Comparison of ENCODE assay signal across 1 cellular context in the genomic region with DNA sequence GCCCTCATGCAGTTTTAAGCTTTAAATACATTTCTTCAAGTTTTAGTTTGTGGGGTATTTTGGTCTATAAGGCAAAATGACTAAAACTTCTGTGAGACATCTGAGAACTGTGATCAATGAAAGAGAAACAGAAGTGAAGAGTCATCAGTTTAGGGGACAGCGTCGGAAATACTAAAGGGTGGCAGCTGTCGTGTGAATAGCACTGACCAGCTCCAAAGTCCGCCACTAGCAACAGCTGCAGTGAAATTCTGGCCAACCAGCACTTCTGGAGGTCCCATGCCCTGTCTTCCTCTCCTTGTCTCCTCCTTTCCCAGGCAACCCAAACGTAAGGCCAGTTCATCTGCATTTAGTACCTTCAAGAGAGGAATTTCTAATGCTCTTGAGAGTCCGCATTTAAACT.
TF ChIP-seq lines count a peak whose summit lies in the region.

No MANE protein-coding gene starts in this region.

TF ChIP-seq in K562, 482 proteins besides CTCF, POLR2A, EP300 and RAD21 (continued from another document):
- TF ChIP-seq, protein P1, sequence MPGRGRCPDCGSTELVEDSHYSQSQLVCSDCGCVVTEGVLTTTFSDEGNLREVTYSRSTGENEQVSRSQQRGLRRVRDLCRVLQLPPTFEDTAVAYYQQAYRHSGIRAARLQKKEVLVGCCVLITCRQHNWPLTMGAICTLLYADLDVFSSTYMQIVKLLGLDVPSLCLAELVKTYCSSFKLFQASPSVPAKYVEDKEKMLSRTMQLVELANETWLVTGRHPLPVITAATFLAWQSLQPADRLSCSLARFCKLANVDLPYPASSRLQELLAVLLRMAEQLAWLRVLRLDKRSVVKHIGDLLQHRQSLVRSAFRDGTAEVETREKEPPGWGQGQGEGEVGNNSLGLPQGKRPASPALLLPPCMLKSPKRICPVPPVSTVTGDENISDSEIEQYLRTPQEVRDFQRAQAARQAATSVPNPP (IDR thresholded peaks at IDR 0.05; ENCODE audit: borderline replicate concordance, insufficient read depth, insufficient read length) = no peak
